Comparison of ENCODE assay signal across 12 cellular contexts in genomic region chr1:85654066-85654782, GRCh38. TPM values are rescaled to one million over a fixed set of nuclear protein-coding genes. Genes with fewer than 3 reads are reported as not detected.
DNase-seq lines count a peak whose midpoint lies in the region; FAIRE-seq and TF ChIP-seq lines count a peak whose summit lies in the region.
"Had no signal": no experiment of that assay in that cellular context is flagged by ENCODE, and none has a peak within 500 bp of the region (broad histone marks: within the 10 kb centered on the region; RNA-seq: fewer than 3 reads in every experiment).

No MANE protein-coding gene starts in this region.

- no peak overlapping the region for H3K4me3 ChIP-seq in epithelial cell of proximal tubule (ENCODE audit: low read depth, low read length)
- H3K4me3 ChIP-seq: transverse colon had no signal

- DNase-seq in GM03348 (ENCODE audit: low spot score) (peak; percentile 32), RCC 7860 (ENCODE audit: low spot score) (no peak), epithelial cell of proximal tubule (ENCODE audit: low read depth) (peak; percentile 3), myocyte (ENCODE audit: low read depth) (peak; percentile 8), D721Med (ENCODE audit: insufficient read length, low spot score) (no peak), UCSD-AML1 (lab: John Stamatoyannopoulos, UW; ENCODE audit: unreplicated experiment) (no peak), NCI-H748 (lab: John Stamatoyannopoulos, UW; ENCODE audit: unreplicated experiment) (no peak), GM20000 (ENCODE audit: low spot score) (no peak)
- DNase-seq: activated naive CD4-positive, alpha-beta T cell treated with anti-CD3 and anti-CD28 coated beads for 36 hours; occipital lobe; T1000; transverse colon had no signal

- TF ChIP-seq CTCF in epithelial cell of proximal tubule (conservative IDR thresholded peaks at IDR 0.05; ENCODE audit: low read depth, low read length) (no peak), D721Med (IDR thresholded peaks at IDR 0.05; ENCODE audit: insufficient read depth, missing control alignments) (no peak), GM20000 (IDR thresholded peaks at IDR 0.05; ENCODE audit: extremely low read depth, missing control alignments) (no peak)

- peak; percentile 67 for FAIRE-seq in RCC 7860 (lab: Jason Lieb, UNC)
- FAIRE-seq in D721Med (lab: Jason Lieb, UNC): no peak

RNA-seq across cellular contexts. Expression of gene ZNHIT6, which starts 54.0 kb away (rescaled TPM):
- total RNA-seq in epithelial cell of proximal tubule (13.1 and 13.5 TPM in 2 replicates), myocyte (8.4 and 10.8 TPM in 2 replicates)
- polyA plus RNA-seq in myocyte (2012): 8.5 TPM

Comparison
In these comparisons a context has a peak if more than half of its experiments do, and no peak if none do; other contexts are left out.
1. DNase-seq: peak in GM03348 (single experiment), epithelial cell of proximal tubule (single experiment) and myocyte (single experiment); none in RCC 7860 (single experiment), D721Med (single experiment), UCSD-AML1 (single experiment), NCI-H748 (single experiment) and GM20000 (single experiment).